In genomic region chr12:45990468-45991288, GRCh38 we compare ENCODE assay signal across 1 cellular context.
A peak's percentile ranks its signal among the peaks of the same experiment; 100 is the strongest.
TF ChIP-seq lines count a peak whose summit lies in the region.

Gene SCAF11, minus strand, starts transcription at chr12:45990574. Its CDS starts 26,407 bp downstream, at chr12:45964167.

TF ChIP-seq in HepG2, 621 proteins besides CTCF, POLR2A, EP300 and RAD21 (continued from another document and continues in another):
- TF ChIP-seq TEAD3 (CRISPR knock-in tag; optimal IDR thresholded peaks at IDR 0.05; ENCODE audit: borderline replicate concordance) (peak; percentile 81), ZNF790 (CRISPR knock-in tag; IDR thresholded peaks at IDR 0.05; ENCODE audit: borderline replicate concordance) (peak; percentile 96; the same call in 1 of the 2 replicates), IRF2 (CRISPR knock-in tag; IDR thresholded peaks at IDR 0.05) (peak; percentile 96), ZNF230 (CRISPR knock-in tag; IDR thresholded peaks at IDR 0.05) (no peak; the same call in none of the 2 replicates), AKAP8 (CRISPR knock-in tag; IDR thresholded peaks at IDR 0.05) (peak; percentile 74), SMAD3 (CRISPR knock-in tag; IDR thresholded peaks at IDR 0.05) (peak; percentile 34; the same call in 1 of the 2 replicates), KDM4B (CRISPR knock-in tag; IDR thresholded peaks at IDR 0.05) (peak; percentile 83), SIN3B (IDR thresholded peaks at IDR 0.05; ENCODE audit: low read length) (peak; percentile 83), ZNF20 (CRISPR knock-in tag; IDR thresholded peaks at IDR 0.05) (0 out of 2 replicates have a peak, but pooled peaks have one; percentile 24), PBX3 (CRISPR knock-in tag; IDR thresholded peaks at IDR 0.05; ENCODE audit: borderline replicate concordance) (peak; percentile 78; the same call in 1 of the 2 replicates), PCBP2 (optimal IDR thresholded peaks at IDR 0.05; ENCODE audit: low read depth, low read length, poor library complexity, severe bottlenecking) (no peak), ZNF44 (CRISPR knock-in tag; IDR thresholded peaks at IDR 0.05) (peak; percentile 86; the same call in 1 of the 2 replicates), PRDM4 (CRISPR knock-in tag; IDR thresholded peaks at IDR 0.05; ENCODE audit: borderline replicate concordance) (no peak), SALL2 (CRISPR knock-in tag; IDR thresholded peaks at IDR 0.05) (peak; percentile 84), CERS6 (CRISPR knock-in tag; IDR thresholded peaks at IDR 0.05) (peak; percentile 9; the same call in 1 of the 2 replicates), JUN (CRISPR knock-in tag; IDR thresholded peaks at IDR 0.05) (peak; percentile 89), MYPOP (CRISPR knock-in tag; IDR thresholded peaks at IDR 0.05) (peak; percentile 94; the same call in 1 of the 2 replicates), TMF1 (CRISPR knock-in tag; IDR thresholded peaks at IDR 0.05; ENCODE audit: low read depth) (peak; percentile 16; the same call in 1 of the 2 replicates), ZNF354B (CRISPR knock-in tag; IDR thresholded peaks at IDR 0.05) (no peak; the same call in 1 of the 2 replicates), MYC (CRISPR knock-in tag; IDR thresholded peaks at IDR 0.05; ENCODE audit: borderline replicate concordance) (peak; percentile 97), SMC3 (IDR thresholded peaks at IDR 0.05; ENCODE audit: low read length) (peak; percentile 25; the same call in 1 of the 2 replicates), RNF219 (CRISPR knock-in tag; IDR thresholded peaks at IDR 0.05) (peak; percentile 78), FOSL2 (CRISPR knock-in tag; IDR thresholded peaks at IDR 0.05) (peak; percentile 57), ZNF839 (CRISPR knock-in tag; IDR thresholded peaks at IDR 0.05; ENCODE audit: borderline replicate concordance) (0 out of 2 replicates have a peak, but pooled peaks have one; percentile 45), PPARG (CRISPR knock-in tag; conservative IDR thresholded peaks at IDR 0.05) (peak; percentile 70; the same call in 1 of the 2 replicates), ZBTB38 (CRISPR knock-in tag; IDR thresholded peaks at IDR 0.05) (peak; percentile 75), MBNL3 (CRISPR knock-in tag; conservative IDR thresholded peaks at IDR 0.05) (no peak), GFI1 (CRISPR knock-in tag; IDR thresholded peaks at IDR 0.05; ENCODE audit: borderline replicate concordance) (peak; percentile 79; the same call in 1 of the 2 replicates), DNMT1 (CRISPR knock-in tag; IDR thresholded peaks at IDR 0.05) (no peak), ZNF451 (CRISPR knock-in tag; IDR thresholded peaks at IDR 0.05) (0 out of 2 replicates have a peak, but pooled peaks have one; percentile 67), ZNF546 (CRISPR knock-in tag; conservative IDR thresholded peaks at IDR 0.05) (peak; percentile 89; the same call in 1 of the 2 replicates), ZNF317 (CRISPR knock-in tag; IDR thresholded peaks at IDR 0.05) (peak; percentile 83), ARNTL (CRISPR knock-in tag; IDR thresholded peaks at IDR 0.05) (peak; percentile 100), HBP1 (CRISPR knock-in tag; IDR thresholded peaks at IDR 0.05; ENCODE audit: low read depth) (no peak), ONECUT2 (CRISPR knock-in tag; IDR thresholded peaks at IDR 0.05) (0 out of 2 replicates have a peak, but pooled peaks have one; percentile 38), NCOR1 (IDR thresholded peaks at IDR 0.05; ENCODE audit: borderline replicate concordance, low read length) (0 out of 2 replicates have a peak, but pooled peaks have one; percentile 37), RORA (CRISPR knock-in tag; IDR thresholded peaks at IDR 0.05) (no peak), ZNF775 (CRISPR knock-in tag; IDR thresholded peaks at IDR 0.05; ENCODE audit: borderline replicate concordance) (no peak), HOXD1 (CRISPR knock-in tag; IDR thresholded peaks at IDR 0.05) (no peak; the same call in none of the 2 replicates), CSRNP2 (CRISPR knock-in tag; conservative IDR thresholded peaks at IDR 0.05; ENCODE audit: low read depth) (0 out of 2 replicates have a peak, but pooled peaks have one; percentile 81), ZFP82 (CRISPR knock-in tag; IDR thresholded peaks at IDR 0.05; ENCODE audit: borderline replicate concordance) (no peak), MTA3 (CRISPR knock-in tag; IDR thresholded peaks at IDR 0.05) (no peak), RXRA (CRISPR knock-in tag; IDR thresholded peaks at IDR 0.05) (peak; percentile 87), CBFB (CRISPR knock-in tag; IDR thresholded peaks at IDR 0.05) (no peak; the same call in 1 of the 2 replicates), ZNF570 (CRISPR knock-in tag; IDR thresholded peaks at IDR 0.05; ENCODE audit: borderline replicate concordance) (no peak), KAT2B (IDR thresholded peaks at IDR 0.05; ENCODE audit: borderline replicate concordance, low read depth, low read length) (no peak), ZNF18 (CRISPR knock-in tag; IDR thresholded peaks at IDR 0.05; ENCODE audit: insufficient replicate concordance) (peak; percentile 94), E2F5 (CRISPR knock-in tag; conservative IDR thresholded peaks at IDR 0.05) (no peak; the same call in 1 of the 2 replicates), ZNF772 (CRISPR knock-in tag; IDR thresholded peaks at IDR 0.05) (peak; percentile 79), TBP (CRISPR knock-in tag; IDR thresholded peaks at IDR 0.05) (no peak), IRF1 (CRISPR knock-in tag; IDR thresholded peaks at IDR 0.05; ENCODE audit: low read depth) (peak; percentile 90), KDM1A (CRISPR knock-in tag; IDR thresholded peaks at IDR 0.05) (no peak; the same call in 1 of the 2 replicates)
